Comparison of ENCODE assay signal across 24 cellular contexts in genomic region chr10:71442000-71442399, GRCh38. TPM values are rescaled to one million over a fixed set of nuclear protein-coding genes. Genes with fewer than 3 reads are reported as not detected.
"Had no signal": no experiment of that assay in that cellular context is flagged by ENCODE, and none has a peak within 500 bp of the region (broad histone marks: within the 10 kb centered on the region; RNA-seq: fewer than 3 reads in every experiment).

No MANE protein-coding gene starts in this region.

- H3K27ac ChIP-seq: HL-60, KMS-11, RWPE1 had no signal

- H3K4me2 ChIP-seq: KMS-11, SK-N-SH had no signal

- H3K9ac ChIP-seq: KMS-11, SK-N-SH had no signal

- H3K9me3 ChIP-seq: SK-N-SH had no signal

- ATAC-seq: Panc1, PC-3 had no signal

- DNase-seq: IMR-90, Kasumi-1, MM.1S, NCI-H1092 treated with DMSO at 0.1 percent for 48 hours, NCI-H1436, NCI-H187, NCI-H2029, NCI-H2081 treated with DMSO at 0.1 percent for 48 hours, NCI-H2171, NCI-H226, NCI-H446, NCI-H510A, NCI-H524 treated with DMSO at 0.1 percent for 48 hours, NCI-H69, NCI-H774, PC-3, SHP77, SK-N-SH, SW 1271 had no signal

RNA-seq across cellular contexts. Expression of gene CDH23, which starts 45.3 kb away (rescaled TPM):
- total RNA-seq: M059J, PC-3 had no signal
